In the genomic region with DNA sequence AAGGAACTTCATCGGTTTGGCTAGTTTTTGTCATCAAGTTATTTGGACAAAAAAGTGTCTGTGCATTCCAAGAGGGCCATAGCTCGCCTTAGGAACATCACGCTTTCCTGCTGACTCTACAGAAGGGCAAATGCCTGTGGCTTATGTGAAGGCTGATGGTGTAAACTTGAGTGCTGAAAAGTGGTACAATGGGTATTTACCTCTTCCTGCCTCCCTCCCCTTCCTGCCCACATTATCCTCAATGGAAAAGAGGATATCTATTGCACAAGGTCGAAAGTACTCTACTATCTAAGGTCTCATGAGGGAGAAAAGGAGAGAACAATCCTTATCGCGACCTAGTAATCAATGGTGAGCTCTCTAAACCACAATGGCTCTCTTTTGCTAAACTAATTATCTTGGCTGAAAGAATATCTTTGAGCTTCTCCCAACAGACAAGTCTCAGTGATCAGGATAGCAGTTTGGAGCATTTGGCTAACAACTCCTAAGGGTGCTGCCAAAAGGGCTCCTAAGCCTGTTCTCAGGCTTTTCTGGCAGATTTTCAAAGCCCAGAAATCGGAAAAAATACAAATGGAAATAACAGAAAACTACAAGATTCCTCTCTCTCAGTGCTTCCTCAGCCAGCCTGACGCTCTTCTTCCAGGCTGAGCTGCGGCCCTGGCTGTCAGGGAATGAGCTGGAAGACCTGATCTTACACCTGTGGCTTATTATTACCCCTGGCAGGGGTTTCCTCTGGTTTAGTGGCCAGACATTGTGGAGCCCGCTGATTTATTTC, we compare ENCODE assay signal across 19 cellular contexts. TPM values are rescaled to one million over a fixed set of nuclear protein-coding genes. Genes with fewer than 3 reads are reported as not detected.
A peak's percentile ranks its signal among the peaks of the same experiment; 100 is the strongest.
DNase-seq lines count a peak whose midpoint lies in the region; ATAC-seq and TF ChIP-seq lines count a peak whose summit lies in the region.
"Had no signal": no experiment of that assay in that cellular context is flagged by ENCODE, and none has a peak within 500 bp of the region (broad histone marks: within the 10 kb centered on the region; RNA-seq: fewer than 3 reads in every experiment).

No MANE protein-coding gene starts in this region.

- ATAC-seq in aorta (ENCODE audit: low FRiP score) (peak; percentile 51), GM21737 (IDR thresholded peaks at IDR 0.05; ENCODE audit: unreplicated experiment) (no peak)
- ATAC-seq: naive thymus-derived CD4-positive, alpha-beta T cell had no signal

- H3K27ac ChIP-seq in breast epithelium = peak overlapping the region; percentile 77 to 86
- no peak overlapping the region for H3K27ac ChIP-seq in mammary epithelial cell (ENCODE audit: insufficient read depth, low read depth, low read length)
- peak overlapping the region; percentile 46 to 89 for H3K27ac ChIP-seq in aorta (ENCODE audit: low read depth in 1 of 2, low read length in 2 of 2)
- no peak overlapping the region for H3K27ac ChIP-seq in sigmoid colon

- no peak overlapping the region for H3K27ac Mint-ChIP-seq in MCF 10A (ENCODE audit: low read depth, unreplicated experiment)
- H3K27ac Mint-ChIP-seq: naive thymus-derived CD4-positive, alpha-beta T cell had no signal

- TF ChIP-seq CTCF in breast epithelium (IDR thresholded peaks at IDR 0.05) (no peak), MCF 10A (IDR thresholded peaks at IDR 0.05; ENCODE audit: unreplicated experiment) (no peak), mammary epithelial cell (conservative IDR thresholded peaks at IDR 0.05 in 1 of 2, IDR thresholded peaks at IDR 0.05 in 1 of 2; ENCODE audit: extremely low read depth in 1 of 2, insufficient read depth in 1 of 2, low read depth in 1 of 2, low read length in 2 of 2) (no peak), sigmoid colon (IDR thresholded peaks at IDR 0.05) (no peak)

- H3K9me3 Mint-ChIP-seq in MCF 10A (ENCODE audit: unreplicated experiment) = no peaks in the 10 kb centered on the region

- no peaks in the 10 kb centered on the region for H3K36me3 ChIP-seq in breast epithelium
- H3K36me3 ChIP-seq in mammary epithelial cell (ENCODE audit: insufficient read depth, low read length) = no peaks in the 10 kb centered on the region
- H3K36me3 ChIP-seq in aorta (ENCODE audit: control insufficient read depth in 1 of 2, insufficient read depth in 2 of 2, low read length in 1 of 2) = no peaks in the 10 kb centered on the region
- H3K36me3 ChIP-seq in sigmoid colon = no peaks in the 10 kb centered on the region

- H3K4me1 ChIP-seq in breast epithelium (peaks cover 0 to 6% of the 10 kb centered on the region in 2 donors), mammary epithelial cell (ENCODE audit: insufficient read depth, low read length) (no peaks in the 10 kb centered on the region), aorta (ENCODE audit: control insufficient read depth in 1 of 2, insufficient read depth in 2 of 2, low read length in 2 of 2) (peaks cover 1 to 6% of the 10 kb centered on the region in 2 donors), sigmoid colon (no peaks in the 10 kb centered on the region)

- DNase-seq in breast epithelium (ENCODE audit: low spot score in 2 of 2) = peak in 1 of 2 donors; percentile 56
- DNase-seq in MCF 10A (ENCODE audit: unreplicated experiment) = no peak
- peak; percentile 12 for DNase-seq in mammary epithelial cell
- peak; percentile 36 for DNase-seq in hepatic stellate cell (ENCODE audit: low spot score)
- DNase-seq in aorta = no peak
- no peak for DNase-seq in HUDEP-2 (lab: John Stamatoyannopoulos, UW; ENCODE audit: unreplicated experiment in 76 of 76)
- no peak for DNase-seq in sigmoid colon
- DNase-seq: activated CD4-positive, alpha-beta T cell treated with anti-CD3 and anti-CD28 coated beads, Interleukin-2, amount 50 U/mL, for 48 hours; activated gamma-delta T cell treated with Interleukin-2 at 50 U/mL for 16 hours; DMS153; H7; naive thymus-derived CD4-positive, alpha-beta T cell; NCI-H1694 treated with DMSO at 0.1 percent for 48 hours; small intestine; T-helper 1 cell had no signal

- 13% methylated on average over 9 of the region's 10 CpGs for WGBS in mammary epithelial cell (ENCODE audit: low coverage, missing lambda C conversion rate)
- 31% methylated on average over 10 of the region's 10 CpGs for WGBS in aorta, 2 donors
- 80 to 86% methylated on average over 10 of the region's 10 CpGs for WGBS in sigmoid colon, 2 donors

- no peaks in the 10 kb centered on the region for H4K20me1 ChIP-seq in mammary epithelial cell (ENCODE audit: insufficient read depth, low read length)

- TF ChIP-seq POLR2A in breast epithelium (IDR thresholded peaks at IDR 0.05) (no peak), sigmoid colon (IDR thresholded peaks at IDR 0.05) (no peak)

- no peaks in the 10 kb centered on the region for H3K27me3 Mint-ChIP-seq in MCF 10A (ENCODE audit: insufficient read depth, unreplicated experiment)

- H3K4me2 ChIP-seq in mammary epithelial cell (ENCODE audit: insufficient read depth, low read depth, low read length) = no peak overlapping the region

- H3K9me3 ChIP-seq in breast epithelium (no peaks in the 10 kb centered on the region), mammary epithelial cell (replicated peaks; ENCODE audit: insufficient read depth, low read length) (no peaks in the 10 kb centered on the region), aorta (ENCODE audit: control insufficient read depth, low read length) (no peaks in the 10 kb centered on the region), sigmoid colon (no peaks in the 10 kb centered on the region)

- H3K4me1 Mint-ChIP-seq in MCF 10A (ENCODE audit: insufficient read depth, unreplicated experiment) = peaks cover 6% of the 10 kb centered on the region
- H3K4me1 Mint-ChIP-seq: naive thymus-derived CD4-positive, alpha-beta T cell had no signal

- H3K27me3 ChIP-seq in breast epithelium (no peaks in the 10 kb centered on the region), mammary epithelial cell (ENCODE audit: insufficient read depth, low read length) (peaks cover 2% of the 10 kb centered on the region), aorta (ENCODE audit: control insufficient read depth in 1 of 2, insufficient read depth in 2 of 2, low read length in 1 of 2) (no peaks in the 10 kb centered on the region), sigmoid colon (no peaks in the 10 kb centered on the region)

- intact Hi-C loops in breast epithelium (cut with DNase I; ENCODE audit: low total_unique reads) (no loop called here), MCF 10A (cut with micrococcal nuclease) (no loop called here), mammary epithelial cell (cut with micrococcal nuclease) (no loop called here), aorta (cut with DNase I) (loop anchor here in 1 of 2 donors (5.0 kb wide), 1 partner anchor 42 kb away; the partner anchor contains the start of gene ENPP1), sigmoid colon (cut with DNase I) (no loop called here)

- H3K4me3 Mint-ChIP-seq in MCF 10A (ENCODE audit: unreplicated experiment) = no peak overlapping the region
- H3K4me3 Mint-ChIP-seq: naive thymus-derived CD4-positive, alpha-beta T cell had no signal

- CTCF ChIA-PET in MCF 10A (lab: Yijun Ruan, JAX) = no interaction called here
- CTCF ChIA-PET in mammary epithelial cell (lab: Charles Lee; ENCODE audit: low non-redundant PET) = no interaction called here

- no peak overlapping the region for H2AFZ ChIP-seq in mammary epithelial cell (ENCODE audit: low read depth, low read length)

- in situ Hi-C loops in mammary epithelial cell (cut with MboI; ENCODE audit: low sequenced_read_pairs in 2 of 2) = no loop called here

- no peak overlapping the region for H3K9ac ChIP-seq in mammary epithelial cell (ENCODE audit: insufficient read depth, low read length)

- H3K4me3 ChIP-seq in breast epithelium = peak overlapping the region in 1 of 3 donors; percentile 28
- no peak overlapping the region for H3K4me3 ChIP-seq in mammary epithelial cell (replicated peaks in 1 of 3; ENCODE audit: insufficient read depth in 1 of 3, low read depth in 2 of 3, low read length in 3 of 3)
- H3K4me3 ChIP-seq in aorta (ENCODE audit: low read length in 2 of 2) = no peak overlapping the region
- H3K4me3 ChIP-seq in sigmoid colon = no peak overlapping the region

- no peaks in the 10 kb centered on the region for H3K79me2 ChIP-seq in mammary epithelial cell (ENCODE audit: insufficient read depth, low read length)

- no TSS peak for BruUV-seq in MCF 10A (replicated peaks; lab: Mats Ljungman, UMichigan)
- no TSS peak for BruUV-seq in mammary epithelial cell (replicated peaks; lab: Mats Ljungman, UMichigan)

- H3K36me3 Mint-ChIP-seq in MCF 10A (ENCODE audit: insufficient read depth, unreplicated experiment) = peaks cover 6% of the 10 kb centered on the region
- H3K36me3 Mint-ChIP-seq: naive thymus-derived CD4-positive, alpha-beta T cell had no signal

- TF ChIP-seq EP300 in sigmoid colon (IDR thresholded peaks at IDR 0.05) = no peak

- dilution Hi-C loops in mammary epithelial cell (cut with HindIII; ENCODE audit: low sequenced_read_pairs) = no loop called here

- POLR2A ChIA-PET in MCF 10A (lab: Yijun Ruan, JAX) = no interaction called here

RNA-seq across cellular contexts. Expression of gene ENPP1, which starts 42.6 kb away (rescaled TPM):
- 10 to 100 TPM; 51.2 to 53.8 (median 51.5) TPM for total RNA-seq in breast epithelium
- 1.4 and 2.8 TPM in 2 replicates for total RNA-seq in MCF 10A (2022)
- total RNA-seq in mammary epithelial cell = under 1 TPM; 0.40 to 0.67 TPM
- polyA plus RNA-seq in mammary epithelial cell = 0.17 TPM
- polyA minus RNA-seq in mammary epithelial cell = not detected
- 10 to 100 TPM; 20.2 to 35.2 TPM for total RNA-seq in aorta
- 1 to 10 TPM; 1.3 to 8.8 TPM for polyA plus RNA-seq in aorta
- 1 to 10 TPM; 3.6 to 7.2 (median 4.2) TPM for total RNA-seq in sigmoid colon
- 1 to 10 TPM; 1.2 to 2.5 (median 2.1) TPM for polyA plus RNA-seq in sigmoid colon
- polyA plus RNA-seq: naive thymus-derived CD4-positive, alpha-beta T cell had no signal

RNA-seq across cellular contexts. Expression of gene CTAGE9, which starts 54.5 kb away (rescaled TPM):
- under 1 TPM in 1 of 3 donors, not detected in 2; 0.16 TPM for total RNA-seq in breast epithelium
- not detected in 2 replicates for total RNA-seq in MCF 10A (2022)
- not detected for total RNA-seq in mammary epithelial cell
- polyA plus RNA-seq in mammary epithelial cell = not detected
- not detected for polyA minus RNA-seq in mammary epithelial cell
- total RNA-seq in aorta = not detected
- not detected for polyA plus RNA-seq in aorta
- total RNA-seq in sigmoid colon = not detected
- polyA plus RNA-seq in sigmoid colon = not detected
- total RNA-seq: cerebellum; H7; naive thymus-derived CD4-positive, alpha-beta T cell; ureter had no signal
- polyA plus RNA-seq: keratinocyte; naive thymus-derived CD4-positive, alpha-beta T cell; small intestine had no signal

Comparison
In these comparisons a context has a peak if more than half of its experiments do, and no peak if none do; other contexts are left out.
1. DNase-seq: peak in mammary epithelial cell (single experiment) and hepatic stellate cell (single experiment); none in MCF 10A (single experiment), aorta (0 of 2), HUDEP-2 (0 of 76) and sigmoid colon (single experiment).
2. H3K27ac ChIP-seq: peak in breast epithelium (2 of 2) and aorta (2 of 2); none in mammary epithelial cell (single experiment) and sigmoid colon (0 of 4).